ENCODE assay signal across 1 cellular context in the genomic region with DNA sequence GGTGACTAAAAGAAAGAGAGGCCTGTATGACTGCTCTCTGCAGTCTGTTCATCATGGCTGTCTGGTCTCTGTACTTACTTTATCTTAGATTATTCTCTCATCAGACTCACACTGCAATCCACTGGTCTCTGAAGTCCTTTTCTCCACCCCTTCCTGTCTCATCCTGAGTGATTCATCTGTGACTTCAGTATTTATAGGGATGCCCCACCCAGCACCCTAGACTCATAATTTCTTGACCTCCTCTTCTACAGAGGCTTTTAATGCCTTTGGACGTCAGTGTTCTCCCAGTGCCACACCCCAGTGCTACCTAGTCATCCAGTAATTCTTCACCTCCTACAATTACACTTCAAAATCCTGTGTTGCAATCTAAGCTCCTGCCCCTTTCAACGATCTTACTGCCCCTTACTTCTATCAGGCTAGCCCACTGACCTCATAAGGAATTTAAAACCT.
TF ChIP-seq lines count a peak whose summit lies in the region.

No MANE protein-coding gene starts in this region.

TF ChIP-seq in K562, 482 proteins besides CTCF, POLR2A, EP300 and RAD21:
- no peak for TF ChIP-seq MAFF (IDR thresholded peaks at IDR 0.05; ENCODE audit: low read length)
- TF ChIP-seq ZNF717 (CRISPR knock-in tag; IDR thresholded peaks at IDR 0.05): no peak
- TF ChIP-seq ETS2 (tag; IDR thresholded peaks at IDR 0.05; ENCODE audit: borderline replicate concordance, poor library complexity, severe bottlenecking): no peak
- TF ChIP-seq E2F4 (CRISPR knock-in tag; IDR thresholded peaks at IDR 0.05; ENCODE audit: low read depth): no peak
- TF ChIP-seq SRSF9 (IDR thresholded peaks at IDR 0.05; ENCODE audit: borderline replicate concordance, low read depth, low read length): no peak
- TF ChIP-seq JUND (IDR thresholded peaks at IDR 0.05; ENCODE audit: borderline replicate concordance, low read depth, low read length): no peak
- 0 out of 3 replicates have a peak, but pooled peaks have one; percentile 14 for TF ChIP-seq JUND (tag; IDR thresholded peaks at IDR 0.05; ENCODE audit: borderline replicate concordance, low read depth, low read length)
- TF ChIP-seq ZNF384 (IDR thresholded peaks at IDR 0.05; ENCODE audit: low read depth, low read length): no peak
- peak; percentile 77 for TF ChIP-seq FOSL1 (tag; conservative IDR thresholded peaks at IDR 0.05)
- no peak for TF ChIP-seq JUN (IDR thresholded peaks at IDR 0.05; ENCODE audit: borderline replicate concordance, low read depth, low read length)
- no peak for TF ChIP-seq JUN (CRISPR knock-in tag; IDR thresholded peaks at IDR 0.05; ENCODE audit: borderline replicate concordance)
- TF ChIP-seq GTF2F1 (IDR thresholded peaks at IDR 0.05; ENCODE audit: low read depth, low read length): no peak
- TF ChIP-seq ETS1 (conservative IDR thresholded peaks at IDR 0.05; ENCODE audit: control insufficient read depth, low read depth, low read length): no peak
- no peak for TF ChIP-seq ZNF217 (CRISPR knock-in tag; IDR thresholded peaks at IDR 0.05)
- TF ChIP-seq ILK (tag; IDR thresholded peaks at IDR 0.05; ENCODE audit: borderline replicate concordance, low read depth): no peak
- TF ChIP-seq NFE2 (IDR thresholded peaks at IDR 0.05; ENCODE audit: low read depth): no peak
- no peak for TF ChIP-seq CBFA2T3 (IDR thresholded peaks at IDR 0.05)
- no peak for TF ChIP-seq CC2D1A (IDR thresholded peaks at IDR 0.05)
- TF ChIP-seq, protein P1, sequence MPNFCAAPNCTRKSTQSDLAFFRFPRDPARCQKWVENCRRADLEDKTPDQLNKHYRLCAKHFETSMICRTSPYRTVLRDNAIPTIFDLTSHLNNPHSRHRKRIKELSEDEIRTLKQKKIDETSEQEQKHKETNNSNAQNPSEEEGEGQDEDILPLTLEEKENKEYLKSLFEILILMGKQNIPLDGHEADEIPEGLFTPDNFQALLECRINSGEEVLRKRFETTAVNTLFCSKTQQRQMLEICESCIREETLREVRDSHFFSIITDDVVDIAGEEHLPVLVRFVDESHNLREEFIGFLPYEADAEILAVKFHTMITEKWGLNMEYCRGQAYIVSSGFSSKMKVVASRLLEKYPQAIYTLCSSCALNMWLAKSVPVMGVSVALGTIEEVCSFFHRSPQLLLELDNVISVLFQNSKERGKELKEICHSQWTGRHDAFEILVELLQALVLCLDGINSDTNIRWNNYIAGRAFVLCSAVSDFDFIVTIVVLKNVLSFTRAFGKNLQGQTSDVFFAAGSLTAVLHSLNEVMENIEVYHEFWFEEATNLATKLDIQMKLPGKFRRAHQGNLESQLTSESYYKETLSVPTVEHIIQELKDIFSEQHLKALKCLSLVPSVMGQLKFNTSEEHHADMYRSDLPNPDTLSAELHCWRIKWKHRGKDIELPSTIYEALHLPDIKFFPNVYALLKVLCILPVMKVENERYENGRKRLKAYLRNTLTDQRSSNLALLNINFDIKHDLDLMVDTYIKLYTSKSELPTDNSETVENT (CRISPR knock-in tag; IDR thresholded peaks at IDR 0.05): no peak
- TF ChIP-seq ESRRB (CRISPR knock-in tag; IDR thresholded peaks at IDR 0.05; ENCODE audit: borderline replicate concordance): no peak
- TF ChIP-seq MEIS2 (IDR thresholded peaks at IDR 0.05; ENCODE audit: partially characterized antibody): peak; percentile 31
- no peak for TF ChIP-seq NRF1 (conservative IDR thresholded peaks at IDR 0.05 in 1 of 2, IDR thresholded peaks at IDR 0.05 in 1 of 2)
- TF ChIP-seq, protein P2, sequence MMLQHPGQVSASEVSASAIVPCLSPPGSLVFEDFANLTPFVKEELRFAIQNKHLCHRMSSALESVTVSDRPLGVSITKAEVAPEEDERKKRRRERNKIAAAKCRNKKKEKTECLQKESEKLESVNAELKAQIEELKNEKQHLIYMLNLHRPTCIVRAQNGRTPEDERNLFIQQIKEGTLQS (IDR thresholded peaks at IDR 0.05): no peak
- TF ChIP-seq, protein P2 (CRISPR knock-in tag; conservative IDR thresholded peaks at IDR 0.05): no peak
- no peak for TF ChIP-seq DDX20 (tag; IDR thresholded peaks at IDR 0.05; ENCODE audit: low read depth)
- no peak for TF ChIP-seq ZNF212 (CRISPR knock-in tag; IDR thresholded peaks at IDR 0.05)
- no peak for TF ChIP-seq NUFIP1 (IDR thresholded peaks at IDR 0.05; ENCODE audit: partially characterized antibody)
- peak; percentile 49; the same call in 1 of the 2 replicates for TF ChIP-seq CEBPB (tag; IDR thresholded peaks at IDR 0.05)
